8 cellular contexts compared by ENCODE assay signal in the genomic region with DNA sequence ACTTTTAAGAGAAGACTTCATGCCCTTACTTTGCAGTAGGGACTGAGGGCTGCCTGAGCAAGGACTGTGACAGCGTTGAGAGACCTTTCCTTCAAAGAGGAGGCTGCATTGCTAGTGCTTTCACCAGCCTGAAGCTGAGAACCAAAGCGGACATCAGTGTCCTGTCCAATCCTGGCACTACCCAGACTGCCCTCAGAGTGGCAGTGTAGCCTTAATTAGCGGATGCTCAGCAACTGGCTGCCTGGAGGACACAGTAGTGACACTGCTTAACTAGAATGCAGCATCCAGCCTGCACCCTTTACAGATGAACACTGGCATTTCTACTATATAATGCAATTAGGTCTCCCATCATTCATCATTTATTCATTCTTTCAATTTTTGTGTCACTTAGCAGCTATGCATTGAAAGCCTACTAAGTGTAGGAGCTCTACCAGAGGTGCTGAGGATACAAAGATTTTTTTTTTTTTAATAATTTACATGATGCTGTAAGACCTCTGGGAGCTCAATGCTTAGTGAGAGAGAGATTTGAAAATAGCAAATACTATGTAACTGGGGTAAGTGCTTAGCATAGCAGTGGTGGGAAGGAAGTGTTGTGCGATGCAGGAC. TPM values are rescaled to one million over a fixed set of nuclear protein-coding genes. Genes with fewer than 3 reads are reported as not detected.
DNase-seq lines count a peak whose midpoint lies in the region; ATAC-seq and TF ChIP-seq lines count a peak whose summit lies in the region.

No MANE protein-coding gene starts in this region.

- no peaks in the 10 kb centered on the region for H3K9me2 ChIP-seq in OCI-LY1 (ENCODE audit: low read depth, low read length)

- H3K79me2 ChIP-seq in OCI-LY1 (ENCODE audit: insufficient read depth, low read length): no peaks in the 10 kb centered on the region
- no peaks in the 10 kb centered on the region for H3K79me2 ChIP-seq in fibroblast of lung (ENCODE audit: control insufficient read depth, insufficient read depth, low read length)

- H3K27me3 ChIP-seq in OCI-LY1 (ENCODE audit: insufficient read depth, low read length) (no peaks in the 10 kb centered on the region), fibroblast of lung (ENCODE audit: control insufficient read depth, insufficient read depth, low read length) (peaks cover 5% of the 10 kb centered on the region)

- H3K27ac ChIP-seq in OCI-LY1 (ENCODE audit: low read depth, low read length, poor library complexity, severe bottlenecking) (no peak overlapping the region), fibroblast of lung (ENCODE audit: insufficient read depth, low read length) (no peak overlapping the region)

- no peaks in the 10 kb centered on the region for H3K4me1 ChIP-seq in OCI-LY1 (ENCODE audit: insufficient read depth, low read length, severe bottlenecking)
- H3K4me1 ChIP-seq in fibroblast of lung (ENCODE audit: control insufficient read depth, extremely low read depth, insufficient read depth, low read length): no peaks in the 10 kb centered on the region

- ATAC-seq in GM21737 (IDR thresholded peaks at IDR 0.05; ENCODE audit: unreplicated experiment): peak; percentile 97
- peak; percentile 90 for ATAC-seq in stimulated activated naive CD8-positive, alpha-beta T cell treated with anti-CD3 and anti-CD28 coated beads, Interleukin-15, Interleukin-2, amounts not matched to agents 100 U/mL and 50 U/mL, for 24 hours

- DNase-seq in EH (ENCODE audit: low read depth): peak; percentile 80
- DNase-seq in Jurkat, Clone E6-1 (ENCODE audit: low read depth, low spot score): peak; percentile 51
- DNase-seq in activated T-cell treated with anti-CD3 and anti-CD28 coated beads, Interleukin-2, amount 50 U/mL, for 1 hour: peak; percentile 69
- peak; percentile 62 to 80 for DNase-seq in fibroblast of lung (ENCODE audit: low read depth in 2 of 2)
- peak; percentile 83 for DNase-seq in nephron progenitor cell
- peak; percentile 67 for DNase-seq in stimulated activated naive CD8-positive, alpha-beta T cell treated with anti-CD3 and anti-CD28 coated beads, Interleukin-15, Interleukin-2, amounts not matched to agents 100 U/mL and 50 U/mL, for 24 hours

- no peaks in the 10 kb centered on the region for H3K36me3 ChIP-seq in OCI-LY1 (ENCODE audit: insufficient read depth, low read length)
- H3K36me3 ChIP-seq in fibroblast of lung (ENCODE audit: control insufficient read depth, insufficient read depth, low read length): no peaks in the 10 kb centered on the region

- no peak overlapping the region for H3K27ac Mint-ChIP-seq in nephron progenitor cell

- no peak overlapping the region for H3K9ac ChIP-seq in OCI-LY1 (ENCODE audit: low read length)
- no peak overlapping the region for H3K9ac ChIP-seq in fibroblast of lung (ENCODE audit: insufficient read depth, low read length)

- H3K27me3 Mint-ChIP-seq in nephron progenitor cell (ENCODE audit: low read depth, poor library complexity): peaks cover 13% of the 10 kb centered on the region

- no peak overlapping the region for H3K4me3 ChIP-seq in Jurkat, Clone E6-1 (ENCODE audit: low read length)
- H3K4me3 ChIP-seq in OCI-LY1 (ENCODE audit: low read depth, low read length, poor library complexity, severe bottlenecking) (no peak overlapping the region), fibroblast of lung (replicated peaks in 1 of 4; ENCODE audit: control extremely low read depth in 1 of 4, insufficient read depth in 1 of 4, low read depth in 3 of 4, low read length in 4 of 4) (no peak overlapping the region)

- H3K4me2 ChIP-seq in OCI-LY1 (ENCODE audit: low read length) (no peak overlapping the region), fibroblast of lung (ENCODE audit: extremely low read depth, insufficient read depth, low read length) (no peak overlapping the region)

- H3K4me3 Mint-ChIP-seq in nephron progenitor cell: no peak overlapping the region

- H4K20me1 ChIP-seq in OCI-LY1 (ENCODE audit: insufficient read depth, low read length) (no peaks in the 10 kb centered on the region), fibroblast of lung (ENCODE audit: control insufficient read depth, extremely low read depth, insufficient read depth, low read length) (no peaks in the 10 kb centered on the region)

- no peaks in the 10 kb centered on the region for H3F3A ChIP-seq in OCI-LY1 (ENCODE audit: insufficient read depth, low read length)

- H2AFZ ChIP-seq in OCI-LY1 (ENCODE audit: low read length) (no peak overlapping the region), fibroblast of lung (ENCODE audit: low read length) (no peak overlapping the region)

- TF ChIP-seq CTCF in OCI-LY1 (IDR thresholded peaks at IDR 0.05; ENCODE audit: low read length): peak; percentile 76
- TF ChIP-seq CTCF in fibroblast of lung (conservative IDR thresholded peaks at IDR 0.05 in 1 of 2, IDR thresholded peaks at IDR 0.05 in 1 of 2; ENCODE audit: low read depth in 1 of 2, low read length in 2 of 2): peak; percentile 95 to 99
- TF ChIP-seq CTCF in nephron progenitor cell (IDR thresholded peaks at IDR 0.05): peak; percentile 91

- no peaks in the 10 kb centered on the region for H3K9me3 Mint-ChIP-seq in nephron progenitor cell

- no peaks in the 10 kb centered on the region for H3K36me3 Mint-ChIP-seq in nephron progenitor cell (ENCODE audit: low read depth)

- H3K9me3 ChIP-seq in OCI-LY1 (ENCODE audit: low read length) (no peaks in the 10 kb centered on the region), fibroblast of lung (ENCODE audit: control insufficient read depth, insufficient read depth, low read depth, low read length) (no peaks in the 10 kb centered on the region)

- peaks cover 13% of the 10 kb centered on the region for H3K4me1 Mint-ChIP-seq in nephron progenitor cell

RNA-seq across cellular contexts. Expression of a gene that starts 36.9 kb away (rescaled TPM):
- polyA plus RNA-seq in Jurkat, Clone E6-1 (2012; ENCODE audit: insufficient read depth, insufficient read length): 22.2 TPM
- total RNA-seq in fibroblast of lung: 5.9 and 7.3 TPM in 2 replicates
- polyA plus RNA-seq in fibroblast of lung: 17.8 and 22.7 TPM in 2 replicates
- 13.2 and 13.4 TPM in 2 replicates for polyA plus RNA-seq in fibroblast of lung (2012)
- polyA minus RNA-seq in fibroblast of lung (ENCODE audit: low replicate concordance): 2.1 and 6.0 TPM in 2 replicates
